Comparison of ENCODE assay signal across 8 cellular contexts in the genomic region with DNA sequence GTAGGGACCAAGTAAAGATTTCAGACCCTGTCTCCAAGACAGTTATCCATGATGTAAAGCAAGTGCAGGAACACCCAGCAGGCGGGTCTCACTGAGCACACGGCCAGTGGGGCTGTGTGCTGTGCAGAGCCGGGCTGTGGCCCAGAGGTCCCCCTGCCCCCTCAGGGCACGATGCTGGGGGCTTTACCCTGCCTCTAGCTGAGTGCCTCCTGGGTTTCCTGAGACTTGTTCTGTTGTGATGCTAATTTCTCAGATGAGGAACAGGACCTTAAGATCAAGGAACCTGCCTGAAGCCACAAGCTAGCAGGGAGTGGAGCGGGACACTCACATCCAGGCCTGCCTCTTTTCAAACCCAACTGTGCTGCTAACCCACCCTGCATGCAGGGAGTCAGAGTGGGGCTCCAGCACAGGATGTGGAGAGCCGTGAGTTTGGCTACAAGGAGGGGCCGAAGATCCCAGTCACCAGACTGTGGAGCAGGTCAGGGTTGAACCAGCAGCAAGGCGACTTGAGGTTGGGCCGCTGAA.
DNase-seq lines count a peak whose midpoint lies in the region; ATAC-seq and TF ChIP-seq lines count a peak whose summit lies in the region.

No MANE protein-coding gene starts in this region.

- H3K4me3 ChIP-seq in stomach, result no peak overlapping the region

- TF ChIP-seq EP300 in stomach (IDR thresholded peaks at IDR 0.05), result no peak

- peak overlapping the region; percentile 84 for H3K4me3 Mint-ChIP-seq in activated CD8-positive, alpha-beta memory T cell treated with anti-CD3 and anti-CD28 coated beads, Interleukin-2, amount 10 ng/mL, durations not matched to agents 7 days and 5 days

- intact Hi-C loops in stomach (cut with DNase I; ENCODE audit: low total_unique reads), result no loop called here

- H3K4me1 Mint-ChIP-seq in activated CD8-positive, alpha-beta memory T cell treated with anti-CD3 and anti-CD28 coated beads, Interleukin-2, amount 10 ng/mL, durations not matched to agents 7 days and 5 days, result peaks cover 56% of the 10 kb centered on the region

- TF ChIP-seq POLR2A in stomach (IDR thresholded peaks at IDR 0.05), result no peak

- no peaks in the 10 kb centered on the region for H3K36me3 ChIP-seq in stomach

- no peak for TF ChIP-seq CTCF in stomach (IDR thresholded peaks at IDR 0.05)

- peak overlapping the region; percentile 99 for H3K27ac Mint-ChIP-seq in activated CD8-positive, alpha-beta memory T cell treated with anti-CD3 and anti-CD28 coated beads, Interleukin-2, amount 10 ng/mL, durations not matched to agents 7 days and 5 days

- peaks cover 26% of the 10 kb centered on the region for H3K36me3 Mint-ChIP-seq in activated CD8-positive, alpha-beta memory T cell treated with anti-CD3 and anti-CD28 coated beads, Interleukin-2, amount 10 ng/mL, durations not matched to agents 7 days and 5 days

- DNase-seq in activated T-cell treated with anti-CD3 and anti-CD28 coated beads, Interleukin-2, amount 50 U/mL, for 1 hour, result peak; percentile 34
- no peak for DNase-seq in activated T-cell treated with anti-CD3 and anti-CD28 coated beads for 4 hours
- DNase-seq in activated CD8-positive, alpha-beta memory T cell treated with anti-CD3 and anti-CD28 coated beads, Interleukin-2, amount 10 ng/mL, durations not matched to agents 7 days and 5 days, result peak; percentile 70
- DNase-seq in stomach, result no peak
- no peak for DNase-seq in NCI-H345 treated with DMSO at 0.1 percent for 48 hours (lab: John Stamatoyannopoulos, UW; ENCODE audit: unreplicated experiment)
- DNase-seq in NCI-H2171 treated with DMSO at 0.1 percent for 48 hours (lab: John Stamatoyannopoulos, UW), result no peak
- DNase-seq in inferior parietal cortex (ENCODE audit: extremely low spot score), result no peak

- H3K27ac ChIP-seq in stomach, result peak overlapping the region; percentile 9 to 58 (median 42)

- CTCF ChIA-PET in activated CD8-positive, alpha-beta memory T cell treated with anti-CD3 and anti-CD28 coated beads, Interleukin-2, amount 10 ng/mL, durations not matched to agents 7 days and 5 days (lab: Charles Lee), result interaction anchor here (0.9 to 8.2 kb wide), 4 partner anchors 13 to 24 kb away, joined by 3 to 76 read pairs (median 7); no protein-coding TSS in a partner anchor

- H3K9me3 Mint-ChIP-seq in activated CD8-positive, alpha-beta memory T cell treated with anti-CD3 and anti-CD28 coated beads, Interleukin-2, amount 10 ng/mL, durations not matched to agents 7 days and 5 days (ENCODE audit: low read depth), result no peaks in the 10 kb centered on the region

- peaks cover 0 to 14% (median 4%) of the 10 kb centered on the region in 4 donors for H3K4me1 ChIP-seq in stomach

- no peaks in the 10 kb centered on the region for H3K9me3 ChIP-seq in stomach

- WGBS in stomach, 5 donors, result 59 to 78% (median 66%) methylated on average over 5 to 9 of the region's 9 CpGs

- H3K27me3 ChIP-seq in stomach, result peaks cover 0 to 12% (median 0%) of the 10 kb centered on the region in 3 donors

- no peaks in the 10 kb centered on the region for H3K27me3 Mint-ChIP-seq in activated CD8-positive, alpha-beta memory T cell treated with anti-CD3 and anti-CD28 coated beads, Interleukin-2, amount 10 ng/mL, durations not matched to agents 7 days and 5 days

- peak; percentile 13 for ATAC-seq in HG03039 (IDR thresholded peaks at IDR 0.05; ENCODE audit: unreplicated experiment)
- ATAC-seq in activated CD8-positive, alpha-beta memory T cell treated with anti-CD3 and anti-CD28 coated beads, Interleukin-2, amount 10 ng/mL, durations not matched to agents 7 days and 5 days, result peak; percentile 14

Comparison
In these comparisons a context has a peak if more than half of its experiments do, and no peak if none do; other contexts are left out.
1. DNase-seq: peak in activated T-cell treated with anti-CD3 and anti-CD28 coated beads, Interleukin-2, amount 50 U/mL, for 1 hour (single experiment) and activated CD8-positive, alpha-beta memory T cell treated with anti-CD3 and anti-CD28 coated beads, Interleukin-2, amount 10 ng/mL, durations not matched to agents 7 days and 5 days (single experiment); none in activated T-cell treated with anti-CD3 and anti-CD28 coated beads for 4 hours (single experiment), stomach (single experiment), NCI-H345 treated with DMSO at 0.1 percent for 48 hours (single experiment), NCI-H2171 treated with DMSO at 0.1 percent for 48 hours (single experiment) and inferior parietal cortex (single experiment).